In genomic region chr1:40315795-40316594, GRCh38 we compare ENCODE assay signal across 1 cellular context.
A peak's percentile ranks its signal among the peaks of the same experiment; 100 is the strongest.
TF ChIP-seq lines count a peak whose summit lies in the region.

No MANE protein-coding gene starts in this region.

TF ChIP-seq in endothelial cell of umbilical vein, 7 proteins besides CTCF, POLR2A, EP300 and RAD21:
- TF ChIP-seq FOS (IDR thresholded peaks at IDR 0.05; ENCODE audit: borderline replicate concordance, insufficient read depth, low read length), result no peak
- TF ChIP-seq MAX (IDR thresholded peaks at IDR 0.05; ENCODE audit: insufficient read depth, insufficient read length), result no peak
- peak; percentile 91 for TF ChIP-seq EZH2 (IDR thresholded peaks at IDR 0.05; ENCODE audit: borderline replicate concordance, low read depth, low read length, severe bottlenecking)
